Comparison of ENCODE assay signal across 8 cellular contexts in the genomic region with DNA sequence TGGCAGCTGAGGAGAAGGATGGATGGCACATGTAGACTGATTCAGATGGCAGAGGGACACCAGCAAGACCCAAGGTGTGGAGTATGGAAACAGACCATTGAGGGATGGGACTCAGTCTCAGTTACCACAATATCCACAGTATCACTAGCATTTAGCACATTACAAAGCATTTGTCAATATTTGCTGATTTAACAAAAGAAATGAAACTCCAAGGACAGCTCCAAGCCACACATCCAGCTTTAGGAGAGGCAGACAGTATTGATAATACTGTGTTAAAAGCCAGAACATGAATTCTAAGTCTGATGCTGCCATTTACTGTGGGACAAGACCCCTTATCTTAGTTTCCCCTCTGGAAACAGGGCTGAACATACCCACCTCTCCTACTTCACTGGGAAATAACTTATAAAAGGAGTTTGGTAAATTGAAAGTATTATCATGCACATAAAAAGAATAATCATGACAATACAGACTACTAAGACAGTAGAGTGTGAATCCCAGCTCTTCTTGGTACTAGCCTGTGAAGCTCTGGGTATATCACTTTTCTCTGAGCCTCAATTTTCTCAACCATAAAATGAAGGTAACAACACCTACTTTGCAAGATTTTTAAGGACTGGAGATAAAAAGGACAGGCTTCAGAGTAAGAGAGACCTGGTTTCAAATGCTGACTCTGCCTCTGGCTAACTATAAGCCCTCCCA. TPM values are rescaled to one million over a fixed set of nuclear protein-coding genes. Genes with fewer than 3 reads are reported as not detected.
A peak's percentile ranks its signal among the peaks of the same experiment; 100 is the strongest.
DNase-seq lines count a peak whose midpoint lies in the region; ATAC-seq and TF ChIP-seq lines count a peak whose summit lies in the region.
"Had no signal": no experiment of that assay in that cellular context is flagged by ENCODE, and none has a peak within 500 bp of the region (broad histone marks: within the 10 kb centered on the region; RNA-seq: fewer than 3 reads in every experiment).

No MANE protein-coding gene starts in this region.

- DNase-seq in WERI-Rb-1 (no peak), immature natural killer cell (no peak)

- peaks cover 93 to 99% of the 10 kb centered on the region in 2 donors for H3K4me1 Mint-ChIP-seq in immature natural killer cell

- H3K9ac ChIP-seq in stomach smooth muscle (ENCODE audit: low read length in 2 of 2), result peak overlapping the region in 1 of 2 donors; percentile 3

- H3K4me3 Mint-ChIP-seq in immature natural killer cell, result peak overlapping the region; percentile 4 to 68 (median 48)

- no peak for TF ChIP-seq CTCF in WERI-Rb-1 (IDR thresholded peaks at IDR 0.05; ENCODE audit: low read depth, low read length)

- no peaks in the 10 kb centered on the region for H3K9me3 Mint-ChIP-seq in immature natural killer cell

- peaks cover 22 to 30% (median 25%) of the 10 kb centered on the region in 3 donors for H3K36me3 Mint-ChIP-seq in immature natural killer cell

- H3K36me3 ChIP-seq in KOPT-K1 (ENCODE audit: insufficient read depth, low read length) (peaks cover 99% of the 10 kb centered on the region), WERI-Rb-1 (peaks cover 94% of the 10 kb centered on the region), stomach smooth muscle (ENCODE audit: control insufficient read depth in 2 of 2, insufficient read depth in 2 of 2, low read length in 2 of 2) (peaks cover 6 to 16% of the 10 kb centered on the region in 2 donors)

- H3K9me3 ChIP-seq in KOPT-K1 (ENCODE audit: insufficient read depth, low read length, poor library complexity, severe bottlenecking), result no peaks in the 10 kb centered on the region
- H3K9me3 ChIP-seq in WERI-Rb-1 (ENCODE audit: severe bottlenecking), result no peaks in the 10 kb centered on the region
- no peaks in the 10 kb centered on the region for H3K9me3 ChIP-seq in stomach smooth muscle (ENCODE audit: control insufficient read depth in 2 of 2, low read length in 2 of 2)

- H3K27ac Mint-ChIP-seq in immature natural killer cell, result peak overlapping the region; percentile 83 to 95 (median 91)

- H3K4me3 ChIP-seq in WERI-Rb-1 (ENCODE audit: low read depth, low read length), result no peak overlapping the region
- H3K4me3 ChIP-seq in stomach smooth muscle (ENCODE audit: low read length in 2 of 2), result peak overlapping the region in 1 of 2 donors; percentile 52
- H3K4me3 ChIP-seq: SK-N-MC had no signal

- H3K27ac ChIP-seq in KOPT-K1 (ENCODE audit: low read depth, low read length, poor library complexity, severe bottlenecking) (peak overlapping the region; percentile 19), WERI-Rb-1 (peak overlapping the region; percentile 53), stomach smooth muscle (ENCODE audit: low read length) (peak overlapping the region; percentile 82)
- H3K27ac ChIP-seq: SK-N-MC had no signal

- no peak for ATAC-seq in GM21576 (IDR thresholded peaks at IDR 0.05; ENCODE audit: unreplicated experiment)
- ATAC-seq in GM18517 (IDR thresholded peaks at IDR 0.05; ENCODE audit: unreplicated experiment), result no peak
- no peak for ATAC-seq in GM21786 (IDR thresholded peaks at IDR 0.05; ENCODE audit: unreplicated experiment)

- peaks cover 37% of the 10 kb centered on the region for H3K4me1 ChIP-seq in stomach smooth muscle (ENCODE audit: control insufficient read depth, insufficient read depth, low read length)

- peaks cover 0 to 2% (median 0%) of the 10 kb centered on the region in 3 donors for H3K27me3 Mint-ChIP-seq in immature natural killer cell (ENCODE audit: low read depth in 3 of 3)

- no peaks in the 10 kb centered on the region for H3K27me3 ChIP-seq in WERI-Rb-1 (ENCODE audit: insufficient read depth, low read depth, severe bottlenecking)
- H3K27me3 ChIP-seq in stomach smooth muscle (ENCODE audit: control insufficient read depth in 1 of 2, insufficient read depth in 2 of 2, low read length in 2 of 2), result no peaks in the 10 kb centered on the region

RNA-seq across cellular contexts. Expression of gene BCL2L1, which starts 11.1 kb away (rescaled TPM):
- 10 to 100 TPM; 30.9 to 60.4 (median 39.3) TPM for polyA plus RNA-seq in immature natural killer cell

RNA-seq across cellular contexts. Expression of gene TPX2, which starts 27.5 kb away (rescaled TPM):
- polyA plus RNA-seq in immature natural killer cell, result 1 to 10 TPM; 1.2 to 3.0 (median 1.8) TPM

Comparison
In these comparisons a context has a peak if more than half of its experiments do, and no peak if none do; other contexts are left out.
1. H3K27ac ChIP-seq: peak in every context shown above with its lines; median percentile 82 in stomach smooth muscle; 53 in WERI-Rb-1; 19 in KOPT-K1.